ENCODE assay signal across 23 cellular contexts in the genomic region with DNA sequence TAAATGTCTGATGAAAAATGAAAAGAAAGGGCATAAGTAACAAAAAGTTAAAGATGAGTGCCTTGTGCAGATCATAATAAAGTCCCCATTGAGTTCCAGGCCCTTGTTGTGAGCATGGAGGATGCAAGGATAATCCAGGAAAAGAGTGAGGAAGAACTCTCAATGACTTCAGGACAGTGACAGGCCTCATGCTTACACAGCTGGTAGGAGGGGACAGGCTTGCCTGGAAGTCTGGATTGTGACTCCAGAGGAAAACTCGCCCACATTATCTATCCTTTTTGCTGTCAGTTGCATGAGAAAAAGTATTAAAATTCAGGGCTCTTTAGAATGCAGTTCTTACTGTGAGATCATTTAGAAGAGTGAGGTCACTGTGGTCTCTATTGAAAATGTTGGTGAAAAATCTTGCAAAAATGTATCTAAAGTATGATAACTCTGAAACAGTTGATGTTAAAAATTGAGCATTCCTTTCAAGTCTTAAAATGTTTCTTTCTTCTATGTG. TPM values are rescaled to one million over a fixed set of nuclear protein-coding genes. Genes with fewer than 3 reads are reported as not detected.
"Had no signal": no experiment of that assay in that cellular context is flagged by ENCODE, and none has a peak within 500 bp of the region (broad histone marks: within the 10 kb centered on the region; RNA-seq: fewer than 3 reads in every experiment).

No MANE protein-coding gene starts in this region.

- H3K27ac Mint-ChIP-seq: activated CD4-positive, alpha-beta T cell treated with anti-CD3 and anti-CD28 coated beads, Interleukin-2, amount 10 ng/mL, durations not matched to agents 7 days and 5 days; activated CD8-positive, alpha-beta T cell treated with anti-CD3 and anti-CD28 coated beads, Interleukin-2, amount 10 ng/mL, durations not matched to agents 7 days and 5 days; activated naive CD8-positive, alpha-beta T cell treated with anti-CD3 and anti-CD28 coated beads, Interleukin-2, amount 50 U/mL, for 24 hours; activated T-helper 1 cell treated with anti-CD3 and anti-CD28 coated beads, Interleukin-12 subunit alpha, Interleukin-12 subunit beta, Interleukin-2, Interleukin-4 antibody, amounts not matched to agents 30 ng/mL and 10 ng/mL and 1 ng/mL, durations not matched to agents 14 hours and 24 hours and 36 hours; dendritic cell treated with granulocyte-macrophage colony-stimulating factor and Interleukin-4, amounts not matched to agents 40 ng/mL and 50 ng/mL, for 4 days; immature natural killer cell; natural killer cell; T-cell; T-helper 2 cell treated with Interferon-gamma antibody and Interleukin-4, amounts not matched to agents 5 μg/mL and 100 μg/mL, for 36 hours had no signal

- H3K27me3 Mint-ChIP-seq: activated CD4-positive, alpha-beta T cell treated with anti-CD3 and anti-CD28 coated beads, Interleukin-2, amount 10 ng/mL, durations not matched to agents 7 days and 5 days had no signal

- H3K9me3 Mint-ChIP-seq: activated CD4-positive, alpha-beta T cell treated with anti-CD3 and anti-CD28 coated beads, Interleukin-2, amount 10 ng/mL, durations not matched to agents 7 days and 5 days; activated naive CD8-positive, alpha-beta T cell treated with anti-CD3 and anti-CD28 coated beads, Interleukin-2, amount 50 U/mL, for 24 hours; activated T-helper 1 cell treated with anti-CD3 and anti-CD28 coated beads, Interleukin-12 subunit alpha, Interleukin-12 subunit beta, Interleukin-2, Interleukin-4 antibody, amounts not matched to agents 30 ng/mL and 10 ng/mL and 1 ng/mL, durations not matched to agents 14 hours and 24 hours and 36 hours; dendritic cell treated with granulocyte-macrophage colony-stimulating factor and Interleukin-4, amounts not matched to agents 40 ng/mL and 50 ng/mL, for 4 days; natural killer cell; T-cell; T-helper 2 cell treated with Interferon-gamma antibody and Interleukin-4, amounts not matched to agents 5 μg/mL and 100 μg/mL, for 36 hours had no signal

- H3K36me3 ChIP-seq: cardiac muscle cell, left lung, sigmoid colon had no signal

- H3K4me1 Mint-ChIP-seq: activated CD4-positive, alpha-beta T cell treated with anti-CD3 and anti-CD28 coated beads, Interleukin-2, amount 10 ng/mL, durations not matched to agents 7 days and 5 days; activated naive CD8-positive, alpha-beta T cell treated with anti-CD3 and anti-CD28 coated beads, Interleukin-2, amount 50 U/mL, for 24 hours; immature natural killer cell; natural killer cell; T-cell had no signal

- ATAC-seq: activated CD4-positive, CD25-positive, alpha-beta regulatory T cell treated with anti-CD3 and anti-CD28 coated beads, Interleukin-2, amount 50 U/mL, for 24 hours; activated CD8-positive, alpha-beta T cell treated with anti-CD3 and anti-CD28 coated beads, Interleukin-2, amount 10 ng/mL, durations not matched to agents 7 days and 5 days; activated naive CD8-positive, alpha-beta T cell treated with anti-CD3 and anti-CD28 coated beads, Interleukin-2, amount 50 U/mL, for 24 hours; left lung; natural killer cell; T-cell had no signal

- H3K27ac ChIP-seq: cardiac muscle cell, hepatocyte, left lung, sigmoid colon, VCaP had no signal

- H3K27me3 ChIP-seq: cardiac muscle cell, hepatocyte, left lung, sigmoid colon had no signal

- H3K36me3 Mint-ChIP-seq: immature natural killer cell, natural killer cell, T-cell had no signal

- DNase-seq: activated CD4-positive, alpha-beta T cell treated with anti-CD3 and anti-CD28 coated beads, Interleukin-2, amount 10 ng/mL, durations not matched to agents 7 days and 5 days; activated CD8-positive, alpha-beta T cell treated with anti-CD3 and anti-CD28 coated beads, Interleukin-2, amount 10 ng/mL, durations not matched to agents 7 days and 5 days; activated gamma-delta T cell; activated naive CD4-positive, alpha-beta T cell treated with anti-CD3 and anti-CD28 coated beads, Interleukin-2, amount 50 U/mL, for 16 hours; activated naive CD8-positive, alpha-beta T cell treated with anti-CD3 and anti-CD28 coated beads, Interleukin-2, amount 50 U/mL, for 24 hours; effector memory CD4-positive, alpha-beta T cell; foreskin melanocyte; immature natural killer cell; left lung; midbrain; natural killer cell; sigmoid colon; stimulated activated CD4-positive, alpha-beta T cell treated with anti-CD3 and anti-CD28 coated beads, Interleukin-4, amount 100 ng/mL, for 1 hour; stimulated activated naive CD4-positive, alpha-beta T cell; T-cell had no signal

- H3K4me3 ChIP-seq: cardiac muscle cell, hepatocyte, left lung, lung, sigmoid colon had no signal

- H3K4me3 Mint-ChIP-seq: activated CD4-positive, alpha-beta T cell treated with anti-CD3 and anti-CD28 coated beads, Interleukin-2, amount 10 ng/mL, durations not matched to agents 7 days and 5 days; activated CD8-positive, alpha-beta T cell treated with anti-CD3 and anti-CD28 coated beads, Interleukin-2, amount 10 ng/mL, durations not matched to agents 7 days and 5 days; activated naive CD8-positive, alpha-beta T cell treated with anti-CD3 and anti-CD28 coated beads, Interleukin-2, amount 50 U/mL, for 24 hours; activated T-helper 1 cell treated with anti-CD3 and anti-CD28 coated beads, Interleukin-12 subunit alpha, Interleukin-12 subunit beta, Interleukin-2, Interleukin-4 antibody, amounts not matched to agents 30 ng/mL and 10 ng/mL and 1 ng/mL, durations not matched to agents 14 hours and 24 hours and 36 hours; dendritic cell treated with granulocyte-macrophage colony-stimulating factor and Interleukin-4, amounts not matched to agents 40 ng/mL and 50 ng/mL, for 4 days; immature natural killer cell; natural killer cell; T-cell; T-helper 2 cell treated with Interferon-gamma antibody and Interleukin-4, amounts not matched to agents 5 μg/mL and 100 μg/mL, for 36 hours had no signal

- H3K9me3 ChIP-seq: left lung, sigmoid colon had no signal

- H3K4me1 ChIP-seq: left lung, sigmoid colon had no signal

RNA-seq across cellular contexts. Expression of a gene that starts 30.4 kb away (rescaled TPM):
- polyA plus RNA-seq: immature natural killer cell had no signal
